8 cellular contexts compared by ENCODE assay signal in genomic region chr12:25276199-25276937, GRCh38. TPM values are rescaled to one million over a fixed set of nuclear protein-coding genes. Genes with fewer than 3 reads are reported as not detected.
DNase-seq lines count a peak whose midpoint lies in the region; ATAC-seq and TF ChIP-seq lines count a peak whose summit lies in the region.

No MANE protein-coding gene starts in this region.

- ATAC-seq in activated CD4-positive, CD25-positive, alpha-beta regulatory T cell treated with anti-CD3 and anti-CD28 coated beads, Interleukin-2, amount 50 U/mL, for 24 hours, result peak; percentile 95 to 98
- no peak for ATAC-seq in GM21737 (IDR thresholded peaks at IDR 0.05; ENCODE audit: unreplicated experiment)
- no peak for ATAC-seq in GM21423 (IDR thresholded peaks at IDR 0.05; ENCODE audit: unreplicated experiment)

- no peak for TF ChIP-seq CTCF in epithelial cell of proximal tubule (conservative IDR thresholded peaks at IDR 0.05; ENCODE audit: low read depth, low read length)

- no peak overlapping the region for H3K4me3 ChIP-seq in epithelial cell of proximal tubule (ENCODE audit: low read depth, low read length)

- peak; percentile 64 for DNase-seq in DMS153 treated with DMSO at 0.1 percent for 48 hours (lab: John Stamatoyannopoulos, UW; ENCODE audit: unreplicated experiment)
- DNase-seq in Kasumi-1 (lab: John Stamatoyannopoulos, UW), result peak; percentile 21 to 26
- DNase-seq in epithelial cell of proximal tubule (ENCODE audit: low read depth), result peak; percentile 82
- DNase-seq in stimulated activated CD4-positive, alpha-beta T cell treated with anti-CD3 and anti-CD28 coated beads, Interleukin-15, amount 100 ng/mL, for 24 hours, result peak; percentile 84
- DNase-seq in G401 (ENCODE audit: low spot score), result no peak

- in situ Hi-C loops in G401 (cut with HindIII; ENCODE audit: low sequenced_read_pairs), result no loop called here

RNA-seq across cellular contexts. Expression of gene KRAS, which starts 25.6 kb away (rescaled TPM):
- 12.9 and 15.3 TPM in 2 replicates for total RNA-seq in epithelial cell of proximal tubule
- 5.6 and 9.5 TPM in 2 replicates for total RNA-seq in G401 (2014; rRNA removed; shearing (Covaris generic))

Comparison
In these comparisons a context has a peak if more than half of its experiments do, and no peak if none do; other contexts are left out.
1. ATAC-seq: peak in activated CD4-positive, CD25-positive, alpha-beta regulatory T cell treated with anti-CD3 and anti-CD28 coated beads, Interleukin-2, amount 50 U/mL, for 24 hours (2 of 2); none in GM21737 (single experiment) and GM21423 (single experiment).